In genomic region chr9:82668724-82669324, GRCh38 we compare ENCODE assay signal across 24 cellular contexts.
"Had no signal": no experiment of that assay in that cellular context is flagged by ENCODE, and none has a peak within 500 bp of the region (broad histone marks: within the 10 kb centered on the region; RNA-seq: fewer than 3 reads in every experiment).

No MANE protein-coding gene starts in this region.

- H3K36me3 Mint-ChIP-seq: activated naive CD4-positive, alpha-beta T cell treated with anti-CD3 and anti-CD28 coated beads, Interleukin-2, amount 10 ng/mL, durations not matched to agents 7 days and 5 days; activated naive CD8-positive, alpha-beta T cell treated with anti-CD3 and anti-CD28 coated beads, Interleukin-2, amount 10 ng/mL, durations not matched to agents 7 days and 5 days had no signal

- H3K27ac ChIP-seq: adrenal gland, WERI-Rb-1 had no signal

- H3K9me3 ChIP-seq: adrenal gland, MG63 had no signal

- DNase-seq: activated CD4-positive, alpha-beta memory T cell treated with anti-CD3 and anti-CD28 coated beads, Interleukin-2, amount 10 ng/mL, durations not matched to agents 7 days and 5 days; activated CD4-positive, alpha-beta T cell treated with anti-CD3 and anti-CD28 coated beads for 36 hours; activated CD4-positive, alpha-beta T cell treated with anti-CD3 and anti-CD28 coated beads, Interleukin-2, amount 50 U/mL, for 1 hour; activated gamma-delta T cell treated with Interleukin-2 at 50 U/mL for 16 hours; activated naive CD4-positive, alpha-beta T cell treated with anti-CD3 and anti-CD28 coated beads, Interleukin-2, amount 10 ng/mL, durations not matched to agents 7 days and 5 days; activated naive CD8-positive, alpha-beta T cell treated with anti-CD3 and anti-CD28 coated beads, Interleukin-2, amount 10 ng/mL, durations not matched to agents 7 days and 5 days; activated T-cell treated with anti-CD3 and anti-CD28 coated beads for 4 hours; activated T-cell treated with anti-CD3 and anti-CD28 coated beads, Interleukin-2, amount 50 U/mL, for 48 hours; adrenal gland; anterior cingulate cortex; cerebellar nuclear complex; MG63; MV-4-11; NCI-H1092 treated with DMSO at 0.1 percent for 48 hours; NCI-H1436 treated with DMSO at 0.1 percent for 48 hours; NCI-H1930; NCI-H2171; NCI-H510A treated with DMSO at 0.1 percent for 48 hours; NCI-H82; SIG-M5; T-helper 17 cell; T-helper 9 cell; WERI-Rb-1 had no signal

- H3K9me3 Mint-ChIP-seq: activated CD4-positive, alpha-beta memory T cell treated with anti-CD3 and anti-CD28 coated beads, Interleukin-2, amount 10 ng/mL, durations not matched to agents 7 days and 5 days; activated naive CD4-positive, alpha-beta T cell treated with anti-CD3 and anti-CD28 coated beads, Interleukin-2, amount 10 ng/mL, durations not matched to agents 7 days and 5 days; activated naive CD8-positive, alpha-beta T cell treated with anti-CD3 and anti-CD28 coated beads, Interleukin-2, amount 10 ng/mL, durations not matched to agents 7 days and 5 days had no signal

- H3K27me3 ChIP-seq: adrenal gland, MG63 had no signal

- H3K27ac Mint-ChIP-seq: activated CD4-positive, alpha-beta memory T cell treated with anti-CD3 and anti-CD28 coated beads, Interleukin-2, amount 10 ng/mL, durations not matched to agents 7 days and 5 days; activated CD4-positive, alpha-beta T cell treated with anti-CD3 and anti-CD28 coated beads for 36 hours; activated naive CD4-positive, alpha-beta T cell treated with anti-CD3 and anti-CD28 coated beads, Interleukin-2, amount 10 ng/mL, durations not matched to agents 7 days and 5 days; activated naive CD8-positive, alpha-beta T cell treated with anti-CD3 and anti-CD28 coated beads, Interleukin-2, amount 10 ng/mL, durations not matched to agents 7 days and 5 days; activated T-helper 17 cell treated with anti-CD3 and anti-CD28 coated beads, Interleukin-2, amount 50 U/mL, for 72 hours; T-helper 17 cell had no signal

- H3K4me3 ChIP-seq: adrenal gland, MG63 had no signal

- ATAC-seq: activated CD4-positive, alpha-beta T cell treated with anti-CD3 and anti-CD28 coated beads for 36 hours; activated T-helper 17 cell treated with anti-CD3 and anti-CD28 coated beads, Interleukin-2, amount 50 U/mL, for 72 hours; T-helper 17 cell had no signal

- H3K36me3 ChIP-seq: adrenal gland, MG63, WERI-Rb-1 had no signal
